14 cellular contexts compared by ENCODE assay signal in genomic region chr7:34361663-34362250, GRCh38.
"Had no signal": no experiment of that assay in that cellular context is flagged by ENCODE, and none has a peak within 500 bp of the region (broad histone marks: within the 10 kb centered on the region; RNA-seq: fewer than 3 reads in every experiment).

No MANE protein-coding gene starts in this region.

- H3K4me1 Mint-ChIP-seq: activated naive CD8-positive, alpha-beta T cell treated with anti-CD3 and anti-CD28 coated beads, Interleukin-2, amount 50 U/mL, for 24 hours; immature natural killer cell; nephron; stimulated activated naive B cell treated with anti-CD40 and anti-IgM and Interleukin-4, amounts not matched to agents 10 μg/mL and 1 μg/mL and 100 μg/mL, for 72 hours had no signal

- ATAC-seq: activated naive CD8-positive, alpha-beta T cell treated with anti-CD3 and anti-CD28 coated beads, Interleukin-2, amount 50 U/mL, for 24 hours; stimulated activated naive B cell treated with anti-CD40 and anti-IgM and Interleukin-4, amounts not matched to agents 10 μg/mL and 1 μg/mL and 100 μg/mL, for 72 hours had no signal

- H3K36me3 Mint-ChIP-seq: immature natural killer cell; stimulated activated naive B cell treated with anti-CD40 and anti-IgM and Interleukin-4, amounts not matched to agents 10 μg/mL and 1 μg/mL and 100 μg/mL, for 72 hours had no signal

- H3K9me3 Mint-ChIP-seq: activated naive CD8-positive, alpha-beta T cell treated with anti-CD3 and anti-CD28 coated beads, Interleukin-2, amount 50 U/mL, for 24 hours; nephron; stimulated activated naive B cell treated with anti-CD40 and anti-IgM and Interleukin-4, amounts not matched to agents 10 μg/mL and 1 μg/mL and 100 μg/mL, for 72 hours had no signal

- DNase-seq: activated CD4-positive, alpha-beta T cell treated with anti-CD3 and anti-CD28 coated beads, Interleukin-2, amount 50 U/mL, for 1 hour; activated CD4-positive, CD25-positive, alpha-beta regulatory T cell; activated CD8-positive, alpha-beta memory T cell treated with anti-CD3 and anti-CD28 coated beads for 24 hours; activated naive CD8-positive, alpha-beta T cell treated with anti-CD3 and anti-CD28 coated beads, Interleukin-2, amount 50 U/mL, for 24 hours; cortex of kidney; effector CD8-positive, alpha-beta T cell; foreskin melanocyte; immature natural killer cell; mesendoderm; stimulated activated CD4-positive, alpha-beta T cell treated with anti-CD3 and anti-CD28 coated beads, Interleukin-2, amount 100 ng/mL, for 48 hours; stimulated activated naive B cell treated with anti-CD40 and anti-IgM and Interleukin-4, amounts not matched to agents 10 μg/mL and 1 μg/mL and 100 μg/mL, for 72 hours; T-helper 2 cell; trophoblast cell had no signal

- H3K27ac Mint-ChIP-seq: activated naive CD8-positive, alpha-beta T cell treated with anti-CD3 and anti-CD28 coated beads, Interleukin-2, amount 50 U/mL, for 24 hours; immature natural killer cell; nephron; stimulated activated naive B cell treated with anti-CD40 and anti-IgM and Interleukin-4, amounts not matched to agents 10 μg/mL and 1 μg/mL and 100 μg/mL, for 72 hours had no signal

- H3K27me3 Mint-ChIP-seq: activated naive CD8-positive, alpha-beta T cell treated with anti-CD3 and anti-CD28 coated beads, Interleukin-2, amount 50 U/mL, for 24 hours; stimulated activated naive B cell treated with anti-CD40 and anti-IgM and Interleukin-4, amounts not matched to agents 10 μg/mL and 1 μg/mL and 100 μg/mL, for 72 hours had no signal

- H3K4me3 Mint-ChIP-seq: activated naive CD8-positive, alpha-beta T cell treated with anti-CD3 and anti-CD28 coated beads, Interleukin-2, amount 50 U/mL, for 24 hours; immature natural killer cell; nephron; stimulated activated naive B cell treated with anti-CD40 and anti-IgM and Interleukin-4, amounts not matched to agents 10 μg/mL and 1 μg/mL and 100 μg/mL, for 72 hours had no signal
